Comparison of ENCODE assay signal across 14 cellular contexts in genomic region chr18:42525905-42526304, GRCh38.
A peak's percentile ranks its signal among the peaks of the same experiment; 100 is the strongest.
DNase-seq lines count a peak whose midpoint lies in the region; ATAC-seq and TF ChIP-seq lines count a peak whose summit lies in the region.
"Had no signal": no experiment of that assay in that cellular context is flagged by ENCODE, and none has a peak within 500 bp of the region (broad histone marks: within the 10 kb centered on the region; RNA-seq: fewer than 3 reads in every experiment).

No MANE protein-coding gene starts in this region.

- TF ChIP-seq EP300 in transverse colon (IDR thresholded peaks at IDR 0.05; ENCODE audit: low read depth) (no peak), gastroesophageal sphincter (IDR thresholded peaks at IDR 0.05) (no peak)

- no peaks in the 10 kb centered on the region for H3K36me3 ChIP-seq in transverse colon
- H3K36me3 ChIP-seq in gastroesophageal sphincter: no peaks in the 10 kb centered on the region
- H3K36me3 ChIP-seq: BLaER1 had no signal

- DNase-seq in HT-29 (ENCODE audit: low spot score): peak; percentile 21
- peak; percentile 10 for DNase-seq in cerebellum (ENCODE audit: low spot score)
- DNase-seq in medulla oblongata (ENCODE audit: extremely low spot score): peak; percentile 29
- peak; percentile 11 for DNase-seq in transverse colon
- no peak for DNase-seq in cortex of kidney (lab: John Stamatoyannopoulos, UW)
- no peak for DNase-seq in cerebellar nuclear complex (lab: John Stamatoyannopoulos, UW)
- DNase-seq: CD8-positive, alpha-beta memory T cell; NCI-H187; SHP77 treated with DMSO at 0.1 percent for 48 hours had no signal

- 43 to 45% methylated on average over 1 to 2 of the region's 2 CpGs for WGBS in transverse colon (ENCODE audit: low coverage in 1 of 2), 2 donors
- 55 to 81% methylated on average over 2 of the region's 2 CpGs for WGBS in gastroesophageal sphincter (ENCODE audit: low coverage in 1 of 2), 2 donors

- H3K4me3 ChIP-seq in transverse colon: no peak overlapping the region
- H3K4me3 ChIP-seq in gastroesophageal sphincter: no peak overlapping the region
- H3K4me3 ChIP-seq: BLaER1, GM12878, GM23338, K562 had no signal

- TF ChIP-seq CTCF in transverse colon (IDR thresholded peaks at IDR 0.05): no peak
- no peak for TF ChIP-seq CTCF in gastroesophageal sphincter (IDR thresholded peaks at IDR 0.05)

- H3K4me1 ChIP-seq in transverse colon (no peaks in the 10 kb centered on the region), gastroesophageal sphincter (no peaks in the 10 kb centered on the region)
- H3K4me1 ChIP-seq: BLaER1 had no signal

- in situ Hi-C loops in transverse colon (cut with MboI; ENCODE audit: low pct_ligation_motif_present in 1 of 4, low pct_unique_long_range_greater_than_20kb in 1 of 4, low sequenced_read_pairs in 3 of 4): no loop called here

- ATAC-seq in gastroesophageal sphincter: no peak
- ATAC-seq: GM12878, GM23338, K562 had no signal

- intact Hi-C loops in transverse colon (cut with DNase I; ENCODE audit: low total_unique reads): no loop called here

- H3K9me3 ChIP-seq in transverse colon: no peaks in the 10 kb centered on the region
- no peaks in the 10 kb centered on the region for H3K9me3 ChIP-seq in gastroesophageal sphincter
- H3K9me3 ChIP-seq: BLaER1 had no signal

- H3K27me3 ChIP-seq in transverse colon (no peaks in the 10 kb centered on the region), gastroesophageal sphincter (no peaks in the 10 kb centered on the region)
- H3K27me3 ChIP-seq: BLaER1 had no signal

- H3K27ac ChIP-seq in transverse colon (no peak overlapping the region), gastroesophageal sphincter (no peak overlapping the region)
- H3K27ac ChIP-seq: BLaER1 had no signal

- no peak for TF ChIP-seq POLR2A in transverse colon (IDR thresholded peaks at IDR 0.05)
- no peak for TF ChIP-seq POLR2A in gastroesophageal sphincter (IDR thresholded peaks at IDR 0.05)

Comparison
In these comparisons a context has a peak if more than half of its experiments do, and no peak if none do; other contexts are left out.
1. DNase-seq: peak in HT-29 (single experiment), cerebellum (single experiment), medulla oblongata (single experiment) and transverse colon (single experiment); none in cortex of kidney (single experiment) and cerebellar nuclear complex (0 of 2).